In the genomic region with DNA sequence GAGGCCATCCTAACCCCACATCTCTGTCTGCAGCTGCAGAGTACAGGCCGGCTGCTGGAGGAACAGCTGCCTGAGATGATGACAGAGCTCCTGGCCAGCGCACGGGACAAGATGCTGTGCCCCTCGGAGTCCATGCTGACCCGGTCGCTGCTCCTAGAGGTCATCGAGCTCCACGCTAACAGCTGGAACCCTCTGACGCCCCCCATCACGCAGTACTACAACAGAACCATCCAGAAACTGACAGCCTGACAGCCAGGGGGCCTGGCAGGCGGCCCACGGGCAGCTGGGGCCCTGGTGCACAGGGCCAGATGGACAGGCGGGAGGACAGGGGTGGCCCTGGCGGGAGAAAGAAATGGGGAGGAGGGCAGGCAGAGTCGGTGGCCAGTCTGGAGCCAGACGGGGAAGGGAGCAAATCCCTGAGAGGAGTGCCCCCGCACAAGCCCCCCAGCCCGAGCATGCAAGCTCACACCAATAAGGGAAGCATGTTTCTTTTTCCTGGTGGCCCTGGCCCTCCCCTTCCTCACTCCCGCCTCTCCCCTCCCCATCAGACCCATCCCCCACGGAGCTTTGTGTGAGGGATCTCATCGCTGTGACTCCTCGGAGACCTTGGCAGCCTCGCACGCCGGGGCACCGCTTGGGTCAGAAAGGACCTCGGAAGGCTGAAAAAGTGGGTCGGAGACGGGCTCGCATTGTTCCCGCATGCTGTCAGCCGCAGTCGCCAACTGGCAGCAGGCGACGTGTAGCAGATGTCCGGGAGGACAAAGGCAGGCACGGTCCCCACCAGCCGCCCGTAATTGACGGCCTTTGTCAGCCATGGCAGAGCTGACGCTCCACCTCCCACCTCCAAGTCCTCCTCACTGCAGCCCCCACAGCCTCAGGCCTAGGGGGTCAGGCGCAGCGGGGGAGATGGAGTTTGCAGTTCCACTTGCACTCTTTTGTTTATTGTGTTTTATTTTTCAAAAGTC, we compare ENCODE assay signal across 12 cellular contexts.
DNase-seq lines count a peak whose midpoint lies in the region; ATAC-seq and TF ChIP-seq lines count a peak whose summit lies in the region.
"Had no signal": no experiment of that assay in that cellular context is flagged by ENCODE, and none has a peak within 500 bp of the region (broad histone marks: within the 10 kb centered on the region; RNA-seq: fewer than 3 reads in every experiment).

No MANE protein-coding gene starts in this region.

- BruUV-seq in Caco-2 (replicated peaks; lab: Mats Ljungman, UMichigan): no TSS peak

- intact Hi-C loops in Caco-2 (cut with micrococcal nuclease; ENCODE audit: unreplicated experiment): no loop called here

- CTCF ChIA-PET in Caco-2 (lab: Charles Lee): no interaction called here

- peaks cover 48% of the 10 kb centered on the region for H3K4me1 Mint-ChIP-seq in stimulated activated effector memory CD8-positive, alpha-beta T cell treated with anti-CD3 and anti-CD28 coated beads, Interleukin-12 subunit alpha, Interleukin-12 subunit beta, amount 100 ng/mL, for 72 hours
- no peaks in the 10 kb centered on the region for H3K4me1 Mint-ChIP-seq in Caco-2 (ENCODE audit: low read depth, unreplicated experiment)

- H3K27me3 ChIP-seq in layer of hippocampus (ENCODE audit: control insufficient read depth, insufficient read depth, low read length) (no peaks in the 10 kb centered on the region), Caco-2 (replicated peaks; ENCODE audit: control insufficient read depth, insufficient read depth, low read length) (no peaks in the 10 kb centered on the region)

- H3K27ac Mint-ChIP-seq in stimulated activated effector memory CD8-positive, alpha-beta T cell treated with anti-CD3 and anti-CD28 coated beads, Interleukin-12 subunit alpha, Interleukin-12 subunit beta, amount 100 ng/mL, for 72 hours: peak overlapping the region; percentile 91
- no peak overlapping the region for H3K27ac Mint-ChIP-seq in Caco-2 (ENCODE audit: unreplicated experiment)

- POLR2A ChIA-PET in Caco-2 (lab: Charles Lee): no interaction called here

- ATAC-seq in stimulated activated effector memory CD8-positive, alpha-beta T cell treated with anti-CD3 and anti-CD28 coated beads, Interleukin-12 subunit alpha, Interleukin-12 subunit beta, amount 100 ng/mL, for 72 hours: no peak
- ATAC-seq: activated CD8-positive, alpha-beta T cell treated with anti-CD3 and anti-CD28 coated beads, Interleukin-2, amount 10 ng/mL, durations not matched to agents 7 days and 5 days had no signal

- no peaks in the 10 kb centered on the region for H3K9me3 Mint-ChIP-seq in stimulated activated effector memory CD8-positive, alpha-beta T cell treated with anti-CD3 and anti-CD28 coated beads, Interleukin-12 subunit alpha, Interleukin-12 subunit beta, amount 100 ng/mL, for 72 hours
- no peaks in the 10 kb centered on the region for H3K9me3 Mint-ChIP-seq in Caco-2 (ENCODE audit: unreplicated experiment)

- no peak for TF ChIP-seq CTCF in Caco-2 (IDR thresholded peaks at IDR 0.05; ENCODE audit: insufficient read depth in 1 of 2, low read depth in 1 of 2, low read length in 1 of 2, severe bottlenecking in 1 of 2, unreplicated experiment in 1 of 2)

- H3K9me3 ChIP-seq in Caco-2: no peaks in the 10 kb centered on the region

- DNase-seq in DMS 273 (lab: John Stamatoyannopoulos, UW; ENCODE audit: unreplicated experiment) (peak; percentile 61), DMS 273 treated with DMSO at 0.1 percent for 48 hours (lab: John Stamatoyannopoulos, UW) (no peak), cerebellum (ENCODE audit: low spot score) (peak; percentile 85), cortex of kidney (lab: John Stamatoyannopoulos, UW) (no peak), SHP77 treated with DMSO at 0.1 percent for 48 hours (lab: John Stamatoyannopoulos, UW) (no peak), Caco-2 (no peak)
- no peak for DNase-seq in stimulated activated effector memory CD8-positive, alpha-beta T cell treated with anti-CD3 and anti-CD28 coated beads, Interleukin-12 subunit alpha, Interleukin-12 subunit beta, amount 100 ng/mL, for 72 hours (ENCODE audit: low spot score in 2 of 2)
- DNase-seq: activated CD8-positive, alpha-beta T cell treated with anti-CD3 and anti-CD28 coated beads, Interleukin-2, amount 10 ng/mL, durations not matched to agents 7 days and 5 days; GF-D8; KG1 had no signal

- H3K36me3 Mint-ChIP-seq in stimulated activated effector memory CD8-positive, alpha-beta T cell treated with anti-CD3 and anti-CD28 coated beads, Interleukin-12 subunit alpha, Interleukin-12 subunit beta, amount 100 ng/mL, for 72 hours: no peaks in the 10 kb centered on the region
- peaks cover 14% of the 10 kb centered on the region for H3K36me3 Mint-ChIP-seq in Caco-2 (ENCODE audit: insufficient read depth, unreplicated experiment)

- H3K27me3 Mint-ChIP-seq in Caco-2 (ENCODE audit: insufficient read depth, unreplicated experiment): no peaks in the 10 kb centered on the region

- no peaks in the 10 kb centered on the region for H3K4me1 ChIP-seq in Caco-2

- H3K4me3 ChIP-seq in Caco-2 (ENCODE audit: low read depth, low read length): no peak overlapping the region

- peak overlapping the region; percentile 95 for H3K27ac ChIP-seq in layer of hippocampus (ENCODE audit: low read depth, low read length)
- H3K27ac ChIP-seq: 22Rv1 had no signal

- no peak overlapping the region for H3K4me3 Mint-ChIP-seq in stimulated activated effector memory CD8-positive, alpha-beta T cell treated with anti-CD3 and anti-CD28 coated beads, Interleukin-12 subunit alpha, Interleukin-12 subunit beta, amount 100 ng/mL, for 72 hours
- no peak overlapping the region for H3K4me3 Mint-ChIP-seq in Caco-2 (ENCODE audit: unreplicated experiment)
- H3K4me3 Mint-ChIP-seq: activated CD8-positive, alpha-beta T cell treated with anti-CD3 and anti-CD28 coated beads, Interleukin-2, amount 10 ng/mL, durations not matched to agents 7 days and 5 days had no signal

- H3K36me3 ChIP-seq in Caco-2 (ENCODE audit: control insufficient read depth, insufficient read depth, low read length): no peaks in the 10 kb centered on the region

Comparison
In these comparisons a context has a peak if more than half of its experiments do, and no peak if none do; other contexts are left out.
1. DNase-seq: peak in DMS 273 (single experiment) and cerebellum (single experiment); none in DMS 273 treated with DMSO at 0.1 percent for 48 hours (single experiment), stimulated activated effector memory CD8-positive, alpha-beta T cell treated with anti-CD3 and anti-CD28 coated beads, Interleukin-12 subunit alpha, Interleukin-12 subunit beta, amount 100 ng/mL, for 72 hours (0 of 2), cortex of kidney (single experiment), SHP77 treated with DMSO at 0.1 percent for 48 hours (single experiment) and Caco-2 (0 of 2).